ENCODE assay signal across 1 cellular context in genomic region chr7:65558584-65558983, GRCh38.
TF ChIP-seq lines count a peak whose summit lies in the region.
"Not testable (repeated sequence)": the region's sequence is repeated elsewhere in the genome, so short reads cannot be mapped to it uniquely, and the experiment has no call there.

No MANE protein-coding gene starts in this region.

TF ChIP-seq in K562, 482 proteins besides CTCF, POLR2A, EP300 and RAD21 (continued from another document and continues in another):
- TF ChIP-seq MGA (IDR thresholded peaks at IDR 0.05) (peak; percentile 100), ZNF592 (IDR thresholded peaks at IDR 0.05) (peak; percentile 97), SMAD4 (CRISPR knock-in tag; conservative IDR thresholded peaks at IDR 0.05) (peak; percentile 83), NR2C2 (CRISPR knock-in tag; IDR thresholded peaks at IDR 0.05) (peak; percentile 43; the same call in 1 of the 2 replicates), MAFG (tag; conservative IDR thresholded peaks at IDR 0.05) (peak; percentile 21; the same call in 1 of the 2 replicates), HDAC2 (IDR thresholded peaks at IDR 0.05) (peak; percentile 86), CXXC5 (CRISPR knock-in tag; IDR thresholded peaks at IDR 0.05) (peak; percentile 67), FOXK2 (conservative IDR thresholded peaks at IDR 0.05 in 1 of 2, IDR thresholded peaks at IDR 0.05 in 1 of 2; ENCODE audit: low read depth in 2 of 2) (peak; percentile 39 to 80; a peak in 3 of 4 replicates), ZBTB43 (CRISPR knock-in tag; IDR thresholded peaks at IDR 0.05) (0 out of 2 replicates have a peak, but pooled peaks have one; percentile 35), ATF7 (IDR thresholded peaks at IDR 0.05) (peak; percentile 76), ZNF740 (CRISPR knock-in tag; IDR thresholded peaks at IDR 0.05) (peak; percentile 82), ZNF740 (tag; IDR thresholded peaks at IDR 0.05) (peak in 1 of 2 experiments; percentile 34; a peak in 1 of 4 replicates), ATF4 (CRISPR knock-in tag; IDR thresholded peaks at IDR 0.05) (peak; percentile 64; the same call in 1 of the 2 replicates), HDAC3 (IDR thresholded peaks at IDR 0.05; ENCODE audit: borderline replicate concordance, partially characterized antibody) (peak; percentile 79), OTX1 (CRISPR knock-in tag; IDR thresholded peaks at IDR 0.05) (peak; percentile 55; the same call in 1 of the 2 replicates), NCOR1 (IDR thresholded peaks at IDR 0.05) (peak; percentile 74), USF2 (CRISPR knock-in tag; IDR thresholded peaks at IDR 0.05) (peak; percentile 58), ZBTB49 (CRISPR knock-in tag; IDR thresholded peaks at IDR 0.05; ENCODE audit: borderline replicate concordance) (peak; percentile 69; the same call in 1 of the 2 replicates), ELF4 (CRISPR knock-in tag; IDR thresholded peaks at IDR 0.05) (peak; percentile 77; the same call in 1 of the 2 replicates), HBP1 (CRISPR knock-in tag; IDR thresholded peaks at IDR 0.05) (peak; percentile 83), RCOR1 (IDR thresholded peaks at IDR 0.05; ENCODE audit: borderline replicate concordance in 1 of 2, low read depth in 2 of 2, low read length in 2 of 2) (0 out of 4 replicates have a peak, but pooled peaks of 1 of the 2 experiments have one; percentile 20), E2F5 (CRISPR knock-in tag; IDR thresholded peaks at IDR 0.05) (0 out of 2 replicates have a peak, but pooled peaks have one; percentile 69)
- not testable (repeated sequence) for TF ChIP-seq NR2C2 (tag; IDR thresholded peaks at IDR 0.05)
